ENCODE assay signal across 9 cellular contexts in the genomic region with DNA sequence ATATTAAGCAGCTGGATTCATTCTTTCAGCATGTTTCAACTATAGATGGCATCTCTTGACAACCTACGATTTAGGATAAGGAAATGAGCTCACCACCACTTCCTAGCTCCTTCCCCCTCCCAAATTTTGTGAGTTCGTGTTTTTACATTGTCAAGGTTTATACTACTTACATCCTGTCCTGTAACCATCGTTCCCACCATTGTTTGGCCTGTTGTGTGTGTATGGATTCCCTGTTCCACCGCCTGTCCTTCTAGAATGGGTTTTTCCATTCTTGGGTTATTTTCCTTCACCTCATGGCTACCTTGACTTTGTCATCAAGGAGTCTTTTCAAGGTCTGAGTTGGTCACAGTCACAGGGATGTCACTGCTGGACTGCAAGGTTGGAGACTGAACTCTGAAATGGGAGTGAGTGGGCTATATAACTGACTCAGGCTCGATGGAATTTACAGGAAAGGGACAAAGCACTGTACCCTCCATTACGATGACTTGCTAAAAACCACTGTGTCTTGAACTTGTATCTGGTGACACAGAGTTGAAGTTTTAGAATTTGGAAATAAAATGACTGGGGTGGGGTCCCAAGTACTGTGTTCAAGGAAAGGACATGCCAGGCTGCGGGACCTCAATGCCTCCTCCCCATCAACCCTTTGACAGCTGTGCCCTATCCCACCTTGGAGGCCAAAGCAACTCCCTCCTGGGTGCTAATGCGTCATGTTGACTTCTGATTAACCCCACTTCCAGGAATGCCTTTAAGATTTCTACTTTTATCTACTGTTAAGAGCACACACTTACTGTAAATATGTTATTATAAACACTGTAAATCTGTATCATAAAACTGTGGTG.
DNase-seq lines count a peak whose midpoint lies in the region; ATAC-seq, FAIRE-seq and TF ChIP-seq lines count a peak whose summit lies in the region.
"Had no signal": no experiment of that assay in that cellular context is flagged by ENCODE, and none has a peak within 500 bp of the region (broad histone marks: within the 10 kb centered on the region; RNA-seq: fewer than 3 reads in every experiment).

No MANE protein-coding gene starts in this region.

- peaks cover 47% of the 10 kb centered on the region for H3K4me1 ChIP-seq in Loucy (ENCODE audit: insufficient read depth, low read length, poor library complexity, severe bottlenecking)

- peaks cover 10% of the 10 kb centered on the region for H3F3A ChIP-seq in Loucy (ENCODE audit: low read depth)

- no peaks in the 10 kb centered on the region for H3K27me3 Mint-ChIP-seq in activated CD4-positive, alpha-beta T cell treated with anti-CD3 and anti-CD28 coated beads, Interleukin-2, amount 10 ng/mL, durations not matched to agents 24 days and 14 days
- peaks cover 2 to 13% (median 9%) of the 10 kb centered on the region in 3 donors for H3K27me3 Mint-ChIP-seq in immature natural killer cell (ENCODE audit: low read depth in 3 of 3)

- DNase-seq in activated CD4-positive, alpha-beta T cell treated with anti-CD3 and anti-CD28 coated beads, Interleukin-2, amount 10 ng/mL, durations not matched to agents 24 days and 14 days: peak; percentile 81
- DNase-seq in activated CD4-positive, alpha-beta T cell treated with anti-CD3 and anti-CD28 coated beads, Interleukin-2, amount 50 U/mL, for 1 hour: no peak
- DNase-seq in brain microvascular endothelial cell (peak; percentile 24), sciatic nerve (ENCODE audit: low spot score) (peak; percentile 39), HTR-8/SVneo (ENCODE audit: insufficient read length, low spot score) (no peak), immature natural killer cell (no peak)

- in situ Hi-C loops in brain microvascular endothelial cell (cut with HindIII; ENCODE audit: low pct_ligation_motif_present, low sequenced_read_pairs): no loop called here

- H3K9me3 Mint-ChIP-seq in activated CD4-positive, alpha-beta T cell treated with anti-CD3 and anti-CD28 coated beads, Interleukin-2, amount 10 ng/mL, durations not matched to agents 24 days and 14 days: no peaks in the 10 kb centered on the region
- no peaks in the 10 kb centered on the region for H3K9me3 Mint-ChIP-seq in immature natural killer cell

- intact Hi-C loops in activated CD4-positive, alpha-beta T cell treated with anti-CD3 and anti-CD28 coated beads, Interleukin-2, amount 10 ng/mL, durations not matched to agents 24 days and 14 days (cut with micrococcal nuclease): no loop called here
- intact Hi-C loops in sciatic nerve (cut with DNase I): no loop called here

- no peaks in the 10 kb centered on the region for H3K79me2 ChIP-seq in Loucy (ENCODE audit: insufficient read depth, low read length)

- no peak for FAIRE-seq in HTR-8/SVneo (lab: Jason Lieb, UNC)
- FAIRE-seq: frontal cortex had no signal

- H3K27me3 ChIP-seq in Loucy (ENCODE audit: insufficient read depth, low read length, poor library complexity, severe bottlenecking): no peaks in the 10 kb centered on the region
- no peaks in the 10 kb centered on the region for H3K27me3 ChIP-seq in brain microvascular endothelial cell (replicated peaks)

- H3K4me1 Mint-ChIP-seq in activated CD4-positive, alpha-beta T cell treated with anti-CD3 and anti-CD28 coated beads, Interleukin-2, amount 10 ng/mL, durations not matched to agents 24 days and 14 days: peaks cover 47% of the 10 kb centered on the region
- H3K4me1 Mint-ChIP-seq in immature natural killer cell: peaks cover 15 to 29% of the 10 kb centered on the region in 2 donors

- peak overlapping the region; percentile 61 for H3K9ac ChIP-seq in Loucy (ENCODE audit: low read depth, low read length, poor library complexity, severe bottlenecking)

- peak overlapping the region; percentile 39 for H3K4me3 Mint-ChIP-seq in activated CD4-positive, alpha-beta T cell treated with anti-CD3 and anti-CD28 coated beads, Interleukin-2, amount 10 ng/mL, durations not matched to agents 24 days and 14 days
- peak overlapping the region in 1 of 5 donors; percentile 21 for H3K4me3 Mint-ChIP-seq in immature natural killer cell

- peak overlapping the region; percentile 91 for H3K27ac Mint-ChIP-seq in activated CD4-positive, alpha-beta T cell treated with anti-CD3 and anti-CD28 coated beads, Interleukin-2, amount 10 ng/mL, durations not matched to agents 24 days and 14 days
- peak overlapping the region in 1 of 6 donors; percentile 3 for H3K27ac Mint-ChIP-seq in immature natural killer cell

- H3K4me2 ChIP-seq in Loucy (ENCODE audit: low read depth, low read length, poor library complexity, severe bottlenecking): peak overlapping the region; percentile 58

- H3K4me3 ChIP-seq in Loucy (ENCODE audit: low read length, poor library complexity, severe bottlenecking): peak overlapping the region; percentile 44
- H3K4me3 ChIP-seq in brain microvascular endothelial cell (ENCODE audit: low read depth, low read length): no peak overlapping the region

- ATAC-seq in sciatic nerve: no peak
- no peak for ATAC-seq in GM21381 (IDR thresholded peaks at IDR 0.05; ENCODE audit: unreplicated experiment)

- peak overlapping the region; percentile 61; the same call in 1 of the 2 replicates for H2AFZ ChIP-seq in Loucy (ENCODE audit: low read length)

- H4K20me1 ChIP-seq in Loucy (ENCODE audit: insufficient read depth, low read length, poor library complexity, severe bottlenecking): no peaks in the 10 kb centered on the region

- peak overlapping the region; percentile 22 for H3K27ac ChIP-seq in brain microvascular endothelial cell

- H3K9me2 ChIP-seq in Loucy (replicated peaks; ENCODE audit: low read depth, low read length): no peaks in the 10 kb centered on the region

- TF ChIP-seq CTCF in Loucy (conservative IDR thresholded peaks at IDR 0.05; ENCODE audit: low read length) (peak; percentile 59), brain microvascular endothelial cell (IDR thresholded peaks at IDR 0.05; ENCODE audit: low read depth, low read length, missing control alignments) (no peak)

- H3K36me3 Mint-ChIP-seq in activated CD4-positive, alpha-beta T cell treated with anti-CD3 and anti-CD28 coated beads, Interleukin-2, amount 10 ng/mL, durations not matched to agents 24 days and 14 days (ENCODE audit: low read depth): peaks cover 2% of the 10 kb centered on the region
- H3K36me3 Mint-ChIP-seq in immature natural killer cell: no peaks in the 10 kb centered on the region

- no peaks in the 10 kb centered on the region for H3K9me3 ChIP-seq in Loucy (ENCODE audit: insufficient read depth, low read depth, low read length)

- H3K36me3 ChIP-seq in Loucy (ENCODE audit: insufficient read depth, low read length) (no peaks in the 10 kb centered on the region), brain microvascular endothelial cell (replicated peaks) (no peaks in the 10 kb centered on the region)

Comparison
In these comparisons a context has a peak if more than half of its experiments do, and no peak if none do; other contexts are left out.
1. DNase-seq: peak in activated CD4-positive, alpha-beta T cell treated with anti-CD3 and anti-CD28 coated beads, Interleukin-2, amount 10 ng/mL, durations not matched to agents 24 days and 14 days (single experiment), brain microvascular endothelial cell (single experiment) and sciatic nerve (single experiment); none in activated CD4-positive, alpha-beta T cell treated with anti-CD3 and anti-CD28 coated beads, Interleukin-2, amount 50 U/mL, for 1 hour (single experiment), HTR-8/SVneo (single experiment) and immature natural killer cell (0 of 3).